Comparison of ENCODE assay signal across 13 cellular contexts in genomic region chr3:60192297-60193114, GRCh38.
DNase-seq lines count a peak whose midpoint lies in the region; ATAC-seq and TF ChIP-seq lines count a peak whose summit lies in the region.
"Had no signal": no experiment of that assay in that cellular context is flagged by ENCODE, and none has a peak within 500 bp of the region (broad histone marks: within the 10 kb centered on the region; RNA-seq: fewer than 3 reads in every experiment).

No MANE protein-coding gene starts in this region.

- no peak overlapping the region for H3K4me3 Mint-ChIP-seq in activated naive CD8-positive, alpha-beta T cell treated with anti-CD3 and anti-CD28 coated beads for 36 hours
- no peak overlapping the region for H3K4me3 Mint-ChIP-seq in type B pancreatic cell
- H3K4me3 Mint-ChIP-seq in T-helper 17 cell: no peak overlapping the region

- DNase-seq in stimulated activated CD4-positive, alpha-beta T cell treated with anti-CD3 and anti-CD28 coated beads, Interleukin-15, amount 100 ng/mL, for 24 hours: peak; percentile 38
- no peak for DNase-seq in stimulated activated CD4-positive, alpha-beta T cell treated with anti-CD3 and anti-CD28 coated beads, Interleukin-4, amount 100 ng/mL, for 1 hour
- peak; percentile 88 for DNase-seq in NOMO-1 treated with DMSO at 0.1 percent for 48 hours (lab: John Stamatoyannopoulos, UW; ENCODE audit: unreplicated experiment)
- DNase-seq in activated naive CD8-positive, alpha-beta T cell treated with anti-CD3 and anti-CD28 coated beads for 36 hours: peak; percentile 11
- no peak for DNase-seq in type B pancreatic cell (ENCODE audit: extremely low spot score, unreplicated experiment)
- DNase-seq in T-helper 17 cell: no peak
- DNase-seq: foreskin melanocyte, NCI-H1694 treated with DMSO at 0.1 percent for 48 hours, sigmoid colon had no signal

- peak overlapping the region; percentile 12 for H3K27ac Mint-ChIP-seq in activated naive CD8-positive, alpha-beta T cell treated with anti-CD3 and anti-CD28 coated beads for 36 hours
- H3K27ac Mint-ChIP-seq in type B pancreatic cell (no peak overlapping the region), T-helper 17 cell (no peak overlapping the region)

- TF ChIP-seq CTCF in type B pancreatic cell (conservative IDR thresholded peaks at IDR 0.05): no peak

- ATAC-seq in GM19324 (IDR thresholded peaks at IDR 0.05; ENCODE audit: low FRiP score, unreplicated experiment): no peak
- ATAC-seq in T-helper 17 cell: no peak
- no peak for ATAC-seq in HG02938 (IDR thresholded peaks at IDR 0.05; ENCODE audit: unreplicated experiment)
- ATAC-seq: left lobe of liver, SK-N-SH treated with all-trans-retinoic acid at 6 μM for 48 hours had no signal

- H3K27me3 Mint-ChIP-seq in activated naive CD8-positive, alpha-beta T cell treated with anti-CD3 and anti-CD28 coated beads for 36 hours: no peaks in the 10 kb centered on the region
- no peaks in the 10 kb centered on the region for H3K27me3 Mint-ChIP-seq in type B pancreatic cell
- H3K27me3 Mint-ChIP-seq in T-helper 17 cell: no peaks in the 10 kb centered on the region

- peaks cover 9% of the 10 kb centered on the region for H3K36me3 Mint-ChIP-seq in activated naive CD8-positive, alpha-beta T cell treated with anti-CD3 and anti-CD28 coated beads for 36 hours
- H3K36me3 Mint-ChIP-seq in type B pancreatic cell (no peaks in the 10 kb centered on the region), T-helper 17 cell (ENCODE audit: low read depth) (no peaks in the 10 kb centered on the region)

- no peaks in the 10 kb centered on the region for H3K9me3 ChIP-seq in T-helper 17 cell (ENCODE audit: control insufficient read depth, low read length, poor library complexity, severe bottlenecking)
- H3K9me3 ChIP-seq: sigmoid colon had no signal

- peaks cover 10% of the 10 kb centered on the region for H3K9me3 Mint-ChIP-seq in activated naive CD8-positive, alpha-beta T cell treated with anti-CD3 and anti-CD28 coated beads for 36 hours
- H3K9me3 Mint-ChIP-seq in type B pancreatic cell: peaks cover 13% of the 10 kb centered on the region

- H3K4me1 Mint-ChIP-seq in activated naive CD8-positive, alpha-beta T cell treated with anti-CD3 and anti-CD28 coated beads for 36 hours: peaks cover 20% of the 10 kb centered on the region
- peaks cover 15% of the 10 kb centered on the region for H3K4me1 Mint-ChIP-seq in type B pancreatic cell (ENCODE audit: unreplicated experiment)
- no peaks in the 10 kb centered on the region for H3K4me1 Mint-ChIP-seq in T-helper 17 cell

Comparison
In these comparisons a context has a peak if more than half of its experiments do, and no peak if none do; other contexts are left out.
1. DNase-seq: peak in stimulated activated CD4-positive, alpha-beta T cell treated with anti-CD3 and anti-CD28 coated beads, Interleukin-15, amount 100 ng/mL, for 24 hours (single experiment), NOMO-1 treated with DMSO at 0.1 percent for 48 hours (single experiment) and activated naive CD8-positive, alpha-beta T cell treated with anti-CD3 and anti-CD28 coated beads for 36 hours (single experiment); none in stimulated activated CD4-positive, alpha-beta T cell treated with anti-CD3 and anti-CD28 coated beads, Interleukin-4, amount 100 ng/mL, for 1 hour (single experiment), type B pancreatic cell (single experiment) and T-helper 17 cell (0 of 3).